ENCODE assay signal across 1 cellular context in the genomic region with DNA sequence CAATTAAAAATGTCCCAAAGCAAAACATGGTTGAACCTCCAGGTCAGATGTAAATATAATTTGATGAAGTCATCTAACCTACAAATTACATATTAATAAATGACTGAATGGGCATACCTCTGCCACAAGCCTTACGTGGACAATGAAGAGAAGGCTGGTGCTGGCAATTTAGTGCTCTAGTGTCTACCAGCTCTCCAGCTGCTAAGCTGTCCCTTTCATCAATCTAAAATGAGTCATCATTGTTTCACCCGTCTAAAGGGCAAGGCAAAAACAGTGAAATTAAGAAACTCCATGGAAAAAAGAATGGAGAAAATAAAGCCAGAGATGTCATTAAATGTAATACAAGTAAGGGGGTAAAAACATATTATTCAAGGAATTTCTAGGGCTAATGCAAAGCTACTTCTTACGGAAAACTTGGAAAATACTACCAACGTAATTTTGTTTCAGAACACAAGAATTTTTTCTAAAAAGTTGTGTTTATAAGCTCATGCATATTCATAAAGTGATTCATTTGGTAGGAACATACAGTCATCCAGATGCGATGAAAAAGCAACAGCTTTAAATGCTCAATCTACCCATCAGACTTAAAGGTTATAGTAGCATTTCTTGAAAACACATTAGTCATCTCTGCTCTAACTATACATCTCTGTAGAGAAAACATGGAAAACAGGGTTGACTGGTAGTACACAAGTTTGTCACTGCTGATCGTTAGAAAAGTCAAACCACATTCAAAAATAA.
TF ChIP-seq lines count a peak whose summit lies in the region.

No MANE protein-coding gene starts in this region.

TF ChIP-seq in GM23338, 12 proteins besides CTCF, POLR2A, EP300 and RAD21 (continued from another document):
- TF ChIP-seq ZNF331 (CRISPR knock-in tag; IDR thresholded peaks at IDR 0.05; ENCODE audit: low read depth) = no peak
